1 cellular context compared by ENCODE assay signal in the genomic region with DNA sequence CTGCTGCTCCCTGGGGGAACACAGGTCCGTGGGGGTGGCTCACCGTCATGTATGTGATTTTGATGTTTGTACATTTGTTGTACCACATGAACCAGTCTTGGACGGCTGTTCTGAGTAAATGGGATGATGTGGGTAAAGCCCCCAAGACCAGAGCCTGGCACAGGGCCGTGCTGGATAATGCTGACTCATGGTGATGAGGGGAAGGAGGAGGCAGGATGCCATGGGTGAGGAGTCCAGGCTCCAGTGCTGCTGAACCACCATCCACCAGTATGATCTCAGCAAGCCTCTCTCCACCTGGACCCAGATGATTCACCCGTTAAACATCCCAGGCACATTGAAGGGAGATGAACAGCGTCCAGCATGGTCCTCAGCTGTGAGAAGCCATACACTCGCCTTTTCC.
A peak's percentile ranks its signal among the peaks of the same experiment; 100 is the strongest.
TF ChIP-seq lines count a peak whose summit lies in the region.

No MANE protein-coding gene starts in this region.

TF ChIP-seq in K562, 482 proteins besides CTCF, POLR2A, EP300 and RAD21:
- TF ChIP-seq, protein P1, sequence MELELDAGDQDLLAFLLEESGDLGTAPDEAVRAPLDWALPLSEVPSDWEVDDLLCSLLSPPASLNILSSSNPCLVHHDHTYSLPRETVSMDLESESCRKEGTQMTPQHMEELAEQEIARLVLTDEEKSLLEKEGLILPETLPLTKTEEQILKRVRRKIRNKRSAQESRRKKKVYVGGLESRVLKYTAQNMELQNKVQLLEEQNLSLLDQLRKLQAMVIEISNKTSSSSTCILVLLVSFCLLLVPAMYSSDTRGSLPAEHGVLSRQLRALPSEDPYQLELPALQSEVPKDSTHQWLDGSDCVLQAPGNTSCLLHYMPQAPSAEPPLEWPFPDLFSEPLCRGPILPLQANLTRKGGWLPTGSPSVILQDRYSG (tag; conservative IDR thresholded peaks at IDR 0.05; ENCODE audit: low read depth) = no peak
- no peak for TF ChIP-seq NELFE (IDR thresholded peaks at IDR 0.05; ENCODE audit: insufficient read depth, insufficient read length)
- no peak for TF ChIP-seq ZNF232 (CRISPR knock-in tag; IDR thresholded peaks at IDR 0.05)
- no peak for TF ChIP-seq RFX5 (IDR thresholded peaks at IDR 0.05; ENCODE audit: low read depth, low read length)
- peak; percentile 54 for TF ChIP-seq MAFG (tag; conservative IDR thresholded peaks at IDR 0.05)
- TF ChIP-seq PML (IDR thresholded peaks at IDR 0.05; ENCODE audit: low read length) = no peak
- TF ChIP-seq MAFF (IDR thresholded peaks at IDR 0.05; ENCODE audit: low read length) = peak; percentile 31; the same call in 1 of the 2 replicates
- no peak for TF ChIP-seq CSDE1 (IDR thresholded peaks at IDR 0.05)
- TF ChIP-seq ZNF316 (IDR thresholded peaks at IDR 0.05) = peak; percentile 73
- TF ChIP-seq ZNF780A (CRISPR knock-in tag; IDR thresholded peaks at IDR 0.05) = no peak
- TF ChIP-seq MAFK (IDR thresholded peaks at IDR 0.05; ENCODE audit: low read length) = peak; percentile 59; the same call in 1 of the 2 replicates
- peak; percentile 67; the same call in 1 of the 2 replicates for TF ChIP-seq C11orf30 (IDR thresholded peaks at IDR 0.05; ENCODE audit: low read depth)
- no peak for TF ChIP-seq NFYB (IDR thresholded peaks at IDR 0.05; ENCODE audit: extremely low read depth, insufficient read length)
- TF ChIP-seq PHF20 (IDR thresholded peaks at IDR 0.05; ENCODE audit: partially characterized antibody) = no peak
- TF ChIP-seq NFE2 (IDR thresholded peaks at IDR 0.05; ENCODE audit: low read depth) = peak; percentile 66; the same call in 1 of the 2 replicates
